1 cellular context compared by ENCODE assay signal in the genomic region with DNA sequence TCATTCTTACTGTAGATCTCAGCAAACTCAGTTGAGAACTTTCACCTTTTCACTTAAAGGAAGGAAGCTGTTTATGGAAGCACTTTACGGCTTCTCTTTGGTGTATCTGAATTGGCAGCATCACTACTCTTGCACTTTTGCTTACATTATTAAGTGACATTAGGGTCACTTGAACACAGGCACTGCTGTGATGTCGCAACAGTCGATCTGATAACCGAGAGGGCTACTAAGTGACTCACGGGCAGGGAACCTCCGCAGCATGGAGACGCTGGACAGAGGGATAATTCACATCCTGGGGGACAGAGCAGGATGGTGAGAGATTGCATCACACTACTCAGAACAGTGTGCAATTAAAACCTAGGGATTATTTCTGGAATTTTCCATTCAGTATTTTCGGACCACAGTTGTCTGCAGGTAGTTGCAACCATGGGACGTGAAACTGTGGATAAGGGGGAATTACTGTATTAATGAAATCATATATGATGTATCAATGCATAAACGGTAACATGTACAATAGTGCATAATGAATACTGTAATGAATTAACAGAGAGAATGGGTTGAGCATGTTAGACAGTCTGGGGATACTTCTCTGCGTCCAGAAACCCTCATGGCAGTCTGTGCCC.
A peak's percentile ranks its signal among the peaks of the same experiment; 100 is the strongest.
TF ChIP-seq lines count a peak whose summit lies in the region.

No MANE protein-coding gene starts in this region.

TF ChIP-seq in HepG2, 621 proteins besides CTCF, POLR2A, EP300 and RAD21 (continued from another document and continues in another):
- TF ChIP-seq, protein P1, sequence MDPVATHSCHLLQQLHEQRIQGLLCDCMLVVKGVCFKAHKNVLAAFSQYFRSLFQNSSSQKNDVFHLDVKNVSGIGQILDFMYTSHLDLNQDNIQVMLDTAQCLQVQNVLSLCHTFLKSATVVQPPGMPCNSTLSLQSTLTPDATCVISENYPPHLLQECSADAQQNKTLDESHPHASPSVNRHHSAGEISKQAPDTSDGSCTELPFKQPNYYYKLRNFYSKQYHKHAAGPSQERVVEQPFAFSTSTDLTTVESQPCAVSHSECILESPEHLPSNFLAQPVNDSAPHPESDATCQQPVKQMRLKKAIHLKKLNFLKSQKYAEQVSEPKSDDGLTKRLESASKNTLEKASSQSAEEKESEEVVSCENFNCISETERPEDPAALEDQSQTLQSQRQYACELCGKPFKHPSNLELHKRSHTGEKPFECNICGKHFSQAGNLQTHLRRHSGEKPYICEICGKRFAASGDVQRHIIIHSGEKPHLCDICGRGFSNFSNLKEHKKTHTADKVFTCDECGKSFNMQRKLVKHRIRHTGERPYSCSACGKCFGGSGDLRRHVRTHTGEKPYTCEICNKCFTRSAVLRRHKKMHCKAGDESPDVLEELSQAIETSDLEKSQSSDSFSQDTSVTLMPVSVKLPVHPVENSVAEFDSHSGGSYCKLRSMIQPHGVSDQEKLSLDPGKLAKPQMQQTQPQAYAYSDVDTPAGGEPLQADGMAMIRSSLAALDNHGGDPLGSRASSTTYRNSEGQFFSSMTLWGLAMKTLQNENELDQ (CRISPR knock-in tag; IDR thresholded peaks at IDR 0.05; ENCODE audit: borderline replicate concordance): no peak
- TF ChIP-seq ZNF281 (CRISPR knock-in tag; IDR thresholded peaks at IDR 0.05; ENCODE audit: borderline replicate concordance) (peak; percentile 35; the same call in 1 of the 2 replicates), ZNF180 (CRISPR knock-in tag; IDR thresholded peaks at IDR 0.05; ENCODE audit: borderline replicate concordance, low read depth) (no peak), ZNF124 (CRISPR knock-in tag; IDR thresholded peaks at IDR 0.05) (no peak), ZSCAN21 (CRISPR knock-in tag; IDR thresholded peaks at IDR 0.05; ENCODE audit: borderline replicate concordance) (no peak), JUN (CRISPR knock-in tag; IDR thresholded peaks at IDR 0.05) (peak; percentile 50; the same call in 1 of the 2 replicates), U2AF1 (optimal IDR thresholded peaks at IDR 0.05; ENCODE audit: low read depth, low read length) (no peak), POLR2AphosphoS2 (IDR thresholded peaks at IDR 0.05; ENCODE audit: low read depth, low read length) (no peak), ZNF503 (CRISPR knock-in tag; IDR thresholded peaks at IDR 0.05) (peak; percentile 65; the same call in 1 of the 2 replicates), MATR3 (CRISPR knock-in tag; IDR thresholded peaks at IDR 0.05) (no peak), SOX6 (IDR thresholded peaks at IDR 0.05) (no peak), SOX6 (CRISPR knock-in tag; IDR thresholded peaks at IDR 0.05) (peak; percentile 72), ARID2 (CRISPR knock-in tag; IDR thresholded peaks at IDR 0.05; ENCODE audit: borderline replicate concordance) (no peak), ZNF205 (CRISPR knock-in tag; IDR thresholded peaks at IDR 0.05) (no peak), NR2C2 (CRISPR knock-in tag; IDR thresholded peaks at IDR 0.05; ENCODE audit: borderline replicate concordance) (peak; percentile 72), KDM3A (CRISPR knock-in tag; IDR thresholded peaks at IDR 0.05; ENCODE audit: low read depth) (peak; percentile 53; the same call in 1 of the 2 replicates), ZFX (CRISPR knock-in tag; IDR thresholded peaks at IDR 0.05; ENCODE audit: low read depth) (no peak), FOSL1 (CRISPR knock-in tag; IDR thresholded peaks at IDR 0.05; ENCODE audit: borderline replicate concordance) (peak; percentile 61; the same call in 1 of the 2 replicates), HDAC2 (CRISPR knock-in tag; IDR thresholded peaks at IDR 0.05) (peak; percentile 55; the same call in 1 of the 2 replicates), YEATS2 (CRISPR knock-in tag; IDR thresholded peaks at IDR 0.05; ENCODE audit: borderline replicate concordance) (no peak), FOXJ3 (CRISPR knock-in tag; IDR thresholded peaks at IDR 0.05; ENCODE audit: borderline replicate concordance) (peak; percentile 36; the same call in 1 of the 2 replicates), SP2 (CRISPR knock-in tag; IDR thresholded peaks at IDR 0.05) (no peak), THYN1 (CRISPR knock-in tag; IDR thresholded peaks at IDR 0.05; ENCODE audit: borderline replicate concordance, low read depth) (no peak), ERF (CRISPR knock-in tag; IDR thresholded peaks at IDR 0.05) (peak; percentile 48; the same call in 1 of the 2 replicates), DPF2 (CRISPR knock-in tag; IDR thresholded peaks at IDR 0.05; ENCODE audit: borderline replicate concordance, low read depth) (0 out of 2 replicates have a peak, but pooled peaks have one; percentile 33), ZNF468 (CRISPR knock-in tag; IDR thresholded peaks at IDR 0.05) (no peak), CENPT (CRISPR knock-in tag; IDR thresholded peaks at IDR 0.05; ENCODE audit: low read depth) (no peak), ZNF33A (CRISPR knock-in tag; IDR thresholded peaks at IDR 0.05; ENCODE audit: borderline replicate concordance) (no peak), HNRNPK (IDR thresholded peaks at IDR 0.05; ENCODE audit: low read depth, low read length, poor library complexity, severe bottlenecking) (no peak), ZNF264 (CRISPR knock-in tag; IDR thresholded peaks at IDR 0.05) (0 out of 2 replicates have a peak, but pooled peaks have one; percentile 22), PRPF4 (IDR thresholded peaks at IDR 0.05; ENCODE audit: low read depth, low read length, poor library complexity, severe bottlenecking) (no peak), NR3C1 (CRISPR knock-in tag; IDR thresholded peaks at IDR 0.05) (no peak), SNRNP70 (IDR thresholded peaks at IDR 0.05; ENCODE audit: low read depth, low read length) (no peak), ZNF558 (CRISPR knock-in tag; IDR thresholded peaks at IDR 0.05; ENCODE audit: borderline replicate concordance) (no peak), MED13 (CRISPR knock-in tag; IDR thresholded peaks at IDR 0.05) (no peak), HHEX (CRISPR knock-in tag; IDR thresholded peaks at IDR 0.05) (no peak), FLYWCH1 (CRISPR knock-in tag; IDR thresholded peaks at IDR 0.05) (no peak), SUZ12 (IDR thresholded peaks at IDR 0.05; ENCODE audit: low read depth, low read length) (no peak)
- TF ChIP-seq, protein P2, sequence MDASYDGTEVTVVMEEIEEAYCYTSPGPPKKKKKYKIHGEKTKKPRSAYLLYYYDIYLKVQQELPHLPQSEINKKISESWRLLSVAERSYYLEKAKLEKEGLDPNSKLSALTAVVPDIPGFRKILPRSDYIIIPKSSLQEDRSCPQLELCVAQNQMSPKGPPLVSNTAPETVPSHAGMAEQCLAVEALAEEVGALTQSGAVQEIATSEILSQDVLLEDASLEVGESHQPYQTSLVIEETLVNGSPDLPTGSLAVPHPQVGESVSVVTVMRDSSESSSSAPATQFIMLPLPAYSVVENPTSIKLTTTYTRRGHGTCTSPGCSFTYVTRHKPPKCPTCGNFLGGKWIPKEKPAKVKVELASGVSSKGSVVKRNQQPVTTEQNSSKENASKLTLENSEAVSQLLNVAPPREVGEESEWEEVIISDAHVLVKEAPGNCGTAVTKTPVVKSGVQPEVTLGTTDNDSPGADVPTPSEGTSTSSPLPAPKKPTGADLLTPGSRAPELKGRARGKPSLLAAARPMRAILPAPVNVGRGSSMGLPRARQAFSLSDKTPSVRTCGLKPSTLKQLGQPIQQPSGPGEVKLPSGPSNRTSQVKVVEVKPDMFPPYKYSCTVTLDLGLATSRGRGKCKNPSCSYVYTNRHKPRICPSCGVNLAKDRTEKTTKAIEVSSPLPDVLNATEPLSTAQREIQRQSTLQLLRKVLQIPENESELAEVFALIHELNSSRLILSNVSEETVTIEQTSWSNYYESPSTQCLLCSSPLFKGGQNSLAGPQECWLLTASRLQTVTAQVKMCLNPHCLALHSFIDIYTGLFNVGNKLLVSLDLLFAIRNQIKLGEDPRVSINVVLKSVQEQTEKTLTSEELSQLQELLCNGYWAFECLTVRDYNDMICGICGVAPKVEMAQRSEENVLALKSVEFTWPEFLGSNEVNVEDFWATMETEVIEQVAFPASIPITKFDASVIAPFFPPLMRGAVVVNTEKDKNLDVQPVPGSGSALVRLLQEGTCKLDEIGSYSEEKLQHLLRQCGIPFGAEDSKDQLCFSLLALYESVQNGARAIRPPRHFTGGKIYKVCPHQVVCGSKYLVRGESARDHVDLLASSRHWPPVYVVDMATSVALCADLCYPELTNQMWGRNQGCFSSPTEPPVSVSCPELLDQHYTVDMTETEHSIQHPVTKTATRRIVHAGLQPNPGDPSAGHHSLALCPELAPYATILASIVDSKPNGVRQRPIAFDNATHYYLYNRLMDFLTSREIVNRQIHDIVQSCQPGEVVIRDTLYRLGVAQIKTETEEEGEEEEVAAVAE (CRISPR knock-in tag; IDR thresholded peaks at IDR 0.05; ENCODE audit: borderline replicate concordance): no peak
- TF ChIP-seq, protein P3, sequence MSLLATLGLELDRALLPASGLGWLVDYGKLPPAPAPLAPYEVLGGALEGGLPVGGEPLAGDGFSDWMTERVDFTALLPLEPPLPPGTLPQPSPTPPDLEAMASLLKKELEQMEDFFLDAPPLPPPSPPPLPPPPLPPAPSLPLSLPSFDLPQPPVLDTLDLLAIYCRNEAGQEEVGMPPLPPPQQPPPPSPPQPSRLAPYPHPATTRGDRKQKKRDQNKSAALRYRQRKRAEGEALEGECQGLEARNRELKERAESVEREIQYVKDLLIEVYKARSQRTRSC (CRISPR knock-in tag; IDR thresholded peaks at IDR 0.05; ENCODE audit: low read depth): no peak
- TF ChIP-seq, protein P4, sequence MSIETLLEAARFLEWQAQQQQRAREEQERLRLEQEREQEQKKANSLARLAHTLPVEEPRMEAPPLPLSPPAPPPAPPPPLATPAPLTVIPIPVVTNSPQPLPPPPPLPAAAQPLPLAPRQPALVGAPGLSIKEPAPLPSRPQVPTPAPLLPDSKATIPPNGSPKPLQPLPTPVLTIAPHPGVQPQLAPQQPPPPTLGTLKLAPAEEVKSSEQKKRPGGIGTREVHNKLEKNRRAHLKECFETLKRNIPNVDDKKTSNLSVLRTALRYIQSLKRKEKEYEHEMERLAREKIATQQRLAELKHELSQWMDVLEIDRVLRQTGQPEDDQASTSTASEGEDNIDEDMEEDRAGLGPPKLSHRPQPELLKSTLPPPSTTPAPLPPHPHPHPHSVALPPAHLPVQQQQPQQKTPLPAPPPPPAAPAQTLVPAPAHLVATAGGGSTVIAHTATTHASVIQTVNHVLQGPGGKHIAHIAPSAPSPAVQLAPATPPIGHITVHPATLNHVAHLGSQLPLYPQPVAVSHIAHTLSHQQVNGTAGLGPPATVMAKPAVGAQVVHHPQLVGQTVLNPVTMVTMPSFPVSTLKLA (IDR thresholded peaks at IDR 0.05): no peak
- TF ChIP-seq, protein P5, sequence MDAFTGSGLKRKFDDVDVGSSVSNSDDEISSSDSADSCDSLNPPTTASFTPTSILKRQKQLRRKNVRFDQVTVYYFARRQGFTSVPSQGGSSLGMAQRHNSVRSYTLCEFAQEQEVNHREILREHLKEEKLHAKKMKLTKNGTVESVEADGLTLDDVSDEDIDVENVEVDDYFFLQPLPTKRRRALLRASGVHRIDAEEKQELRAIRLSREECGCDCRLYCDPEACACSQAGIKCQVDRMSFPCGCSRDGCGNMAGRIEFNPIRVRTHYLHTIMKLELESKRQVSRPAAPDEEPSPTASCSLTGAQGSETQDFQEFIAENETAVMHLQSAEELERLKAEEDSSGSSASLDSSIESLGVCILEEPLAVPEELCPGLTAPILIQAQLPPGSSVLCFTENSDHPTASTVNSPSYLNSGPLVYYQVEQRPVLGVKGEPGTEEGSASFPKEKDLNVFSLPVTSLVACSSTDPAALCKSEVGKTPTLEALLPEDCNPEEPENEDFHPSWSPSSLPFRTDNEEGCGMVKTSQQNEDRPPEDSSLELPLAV (CRISPR knock-in tag; conservative IDR thresholded peaks at IDR 0.05; ENCODE audit: low read depth): no peak
- TF ChIP-seq, protein P6, sequence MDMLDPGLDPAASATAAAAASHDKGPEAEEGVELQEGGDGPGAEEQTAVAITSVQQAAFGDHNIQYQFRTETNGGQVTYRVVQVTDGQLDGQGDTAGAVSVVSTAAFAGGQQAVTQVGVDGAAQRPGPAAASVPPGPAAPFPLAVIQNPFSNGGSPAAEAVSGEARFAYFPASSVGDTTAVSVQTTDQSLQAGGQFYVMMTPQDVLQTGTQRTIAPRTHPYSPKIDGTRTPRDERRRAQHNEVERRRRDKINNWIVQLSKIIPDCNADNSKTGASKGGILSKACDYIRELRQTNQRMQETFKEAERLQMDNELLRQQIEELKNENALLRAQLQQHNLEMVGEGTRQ (IDR thresholded peaks at IDR 0.05; ENCODE audit: low read depth, low read length): no peak
- TF ChIP-seq, protein P6 (CRISPR knock-in tag; IDR thresholded peaks at IDR 0.05; ENCODE audit: borderline replicate concordance): no peak
